In genomic region chr5:60229786-60230185, GRCh38 we compare ENCODE assay signal across 29 cellular contexts.
"Had no signal": no experiment of that assay in that cellular context is flagged by ENCODE, and none has a peak within 500 bp of the region (broad histone marks: within the 10 kb centered on the region; RNA-seq: fewer than 3 reads in every experiment).

No MANE protein-coding gene starts in this region.

- DNase-seq: activated CD4-positive, alpha-beta memory T cell treated with anti-CD3 and anti-CD28 coated beads for 36 hours; activated CD4-positive, alpha-beta T cell treated with anti-CD3 and anti-CD28 coated beads for 36 hours; activated CD4-positive, alpha-beta T cell treated with anti-CD3 and anti-CD28 coated beads, Interleukin-2, amount 10 ng/mL, durations not matched to agents 24 days and 14 days; activated CD4-positive, CD25-positive, alpha-beta regulatory T cell; activated CD4-positive, CD25-positive, alpha-beta regulatory T cell treated with anti-CD3 and anti-CD28 coated beads, Interleukin-2, amount 50 U/mL, for 72 hours; activated CD8-positive, alpha-beta memory T cell treated with anti-CD3 and anti-CD28 coated beads, Interleukin-2, amount 10 ng/mL, durations not matched to agents 7 days and 5 days; activated CD8-positive, alpha-beta memory T cell treated with anti-CD3 and anti-CD28 coated beads, Interleukin-2, amount 50 U/mL, for 4 hours; activated CD8-positive, alpha-beta T cell treated with anti-CD3 and anti-CD28 coated beads, Interleukin-2, amount 10 ng/mL, durations not matched to agents 7 days and 5 days; activated effector memory CD4-positive, alpha-beta T cell treated with anti-CD3 and anti-CD28 coated beads, Interleukin-2, amount 50 U/mL, for 16 hours; activated naive CD4-positive, alpha-beta T cell treated with anti-CD3 and anti-CD28 coated beads, Interleukin-2, amount 10 ng/mL, durations not matched to agents 7 days and 5 days; activated naive CD8-positive, alpha-beta T cell treated with anti-CD3 and anti-CD28 coated beads, Interleukin-2, amount 10 ng/mL, durations not matched to agents 7 days and 5 days; activated T-cell treated with anti-CD3 and anti-CD28 coated beads, Interleukin-2, amount 50 U/mL, for 1 hour; activated T-cell treated with anti-CD3 and anti-CD28 coated beads, Interleukin-2, amount 50 U/mL, for 48 hours; central memory CD4-positive, alpha-beta T cell; cerebellar nuclear complex; colonic mucosa; effector CD8-positive, alpha-beta T cell; foreskin fibroblast; gastrocnemius medialis; glutamatergic neuron; T-helper 2 cell had no signal

- H3K4me3 ChIP-seq: ascending aorta, breast epithelium, cardiac muscle cell, colonic mucosa, gastrocnemius medialis had no signal

- H3K27me3 Mint-ChIP-seq: activated CD4-positive, alpha-beta memory T cell treated with anti-CD3 and anti-CD28 coated beads for 36 hours; activated CD4-positive, alpha-beta T cell treated with anti-CD3 and anti-CD28 coated beads for 36 hours; activated CD4-positive, alpha-beta T cell treated with anti-CD3 and anti-CD28 coated beads, Interleukin-2, amount 10 ng/mL, durations not matched to agents 24 days and 14 days; activated CD8-positive, alpha-beta memory T cell treated with anti-CD3 and anti-CD28 coated beads, Interleukin-2, amount 10 ng/mL, durations not matched to agents 7 days and 5 days; activated naive CD4-positive, alpha-beta T cell treated with anti-CD3 and anti-CD28 coated beads, Interleukin-2, amount 10 ng/mL, durations not matched to agents 7 days and 5 days; activated naive CD8-positive, alpha-beta T cell treated with anti-CD3 and anti-CD28 coated beads, Interleukin-2, amount 10 ng/mL, durations not matched to agents 7 days and 5 days had no signal

- H3K27me3 ChIP-seq: ascending aorta, breast epithelium, cardiac muscle cell, colonic mucosa, gastrocnemius medialis had no signal

- H3K9me3 ChIP-seq: ascending aorta, breast epithelium, colonic mucosa, gastrocnemius medialis had no signal

- H3K36me3 Mint-ChIP-seq: activated CD4-positive, alpha-beta memory T cell treated with anti-CD3 and anti-CD28 coated beads for 36 hours; activated CD8-positive, alpha-beta memory T cell treated with anti-CD3 and anti-CD28 coated beads, Interleukin-2, amount 10 ng/mL, durations not matched to agents 7 days and 5 days; activated naive CD4-positive, alpha-beta T cell treated with anti-CD3 and anti-CD28 coated beads, Interleukin-2, amount 10 ng/mL, durations not matched to agents 7 days and 5 days; activated naive CD4-positive, alpha-beta T cell treated with anti-CD3 and anti-CD28 coated beads, Interleukin-2, amount 50 U/mL, for 72 hours; activated naive CD8-positive, alpha-beta T cell treated with anti-CD3 and anti-CD28 coated beads, Interleukin-2, amount 10 ng/mL, durations not matched to agents 7 days and 5 days; brain had no signal

- H3K27ac ChIP-seq: ascending aorta, breast epithelium, cardiac muscle cell, colonic mucosa, epithelial cell of prostate, gastrocnemius medialis had no signal

- H3K9me3 Mint-ChIP-seq: activated CD4-positive, alpha-beta memory T cell treated with anti-CD3 and anti-CD28 coated beads for 36 hours; activated CD4-positive, alpha-beta T cell treated with anti-CD3 and anti-CD28 coated beads, Interleukin-2, amount 10 ng/mL, durations not matched to agents 24 days and 14 days; activated naive CD4-positive, alpha-beta T cell treated with anti-CD3 and anti-CD28 coated beads, Interleukin-2, amount 10 ng/mL, durations not matched to agents 7 days and 5 days; activated naive CD8-positive, alpha-beta T cell treated with anti-CD3 and anti-CD28 coated beads, Interleukin-2, amount 10 ng/mL, durations not matched to agents 7 days and 5 days; activated T-helper 1 cell treated with anti-CD3 and anti-CD28 coated beads, Interleukin-12 subunit alpha, Interleukin-12 subunit beta, Interleukin-2, Interleukin-4 antibody, amounts not matched to agents 30 ng/mL and 10 ng/mL and 1 ng/mL, durations not matched to agents 14 hours and 24 hours and 36 hours; activated T-helper 2 cell treated with anti-CD3 and anti-CD28 coated beads, Interferon-gamma antibody, Interleukin-2, Interleukin-4, amounts not matched to agents 10 μg/mL and 5 μg/mL and 100 μg/mL, durations not matched to agents 14 hours and 24 hours and 36 hours; brain had no signal

- H3K4me1 Mint-ChIP-seq: activated CD4-positive, alpha-beta T cell treated with anti-CD3 and anti-CD28 coated beads for 36 hours; activated CD4-positive, alpha-beta T cell treated with anti-CD3 and anti-CD28 coated beads, Interleukin-2, amount 10 ng/mL, durations not matched to agents 24 days and 14 days; activated CD8-positive, alpha-beta memory T cell treated with anti-CD3 and anti-CD28 coated beads, Interleukin-2, amount 10 ng/mL, durations not matched to agents 7 days and 5 days; activated naive CD4-positive, alpha-beta T cell treated with anti-CD3 and anti-CD28 coated beads, Interleukin-2, amount 10 ng/mL, durations not matched to agents 7 days and 5 days; activated naive CD8-positive, alpha-beta T cell treated with anti-CD3 and anti-CD28 coated beads, Interleukin-2, amount 10 ng/mL, durations not matched to agents 7 days and 5 days had no signal

- H3K27ac Mint-ChIP-seq: activated CD4-positive, alpha-beta memory T cell treated with anti-CD3 and anti-CD28 coated beads for 36 hours; activated CD4-positive, alpha-beta T cell treated with anti-CD3 and anti-CD28 coated beads for 36 hours; activated CD4-positive, alpha-beta T cell treated with anti-CD3 and anti-CD28 coated beads, Interleukin-2, amount 10 ng/mL, durations not matched to agents 24 days and 14 days; activated CD8-positive, alpha-beta memory T cell treated with anti-CD3 and anti-CD28 coated beads, Interleukin-2, amount 10 ng/mL, durations not matched to agents 7 days and 5 days; activated CD8-positive, alpha-beta T cell treated with anti-CD3 and anti-CD28 coated beads, Interleukin-2, amount 10 ng/mL, durations not matched to agents 7 days and 5 days; activated naive CD4-positive, alpha-beta T cell treated with anti-CD3 and anti-CD28 coated beads, Interleukin-2, amount 10 ng/mL, durations not matched to agents 7 days and 5 days; activated naive CD4-positive, alpha-beta T cell treated with anti-CD3 and anti-CD28 coated beads, Interleukin-2, amount 50 U/mL, for 72 hours; activated naive CD8-positive, alpha-beta T cell treated with anti-CD3 and anti-CD28 coated beads, Interleukin-2, amount 10 ng/mL, durations not matched to agents 7 days and 5 days; activated T-helper 1 cell treated with anti-CD3 and anti-CD28 coated beads, Interleukin-12 subunit alpha, Interleukin-12 subunit beta, Interleukin-2, Interleukin-4 antibody, amounts not matched to agents 30 ng/mL and 10 ng/mL and 1 ng/mL, durations not matched to agents 14 hours and 24 hours and 36 hours; activated T-helper 2 cell treated with anti-CD3 and anti-CD28 coated beads, Interferon-gamma antibody, Interleukin-2, Interleukin-4, amounts not matched to agents 10 μg/mL and 5 μg/mL and 100 μg/mL, durations not matched to agents 14 hours and 24 hours and 36 hours; brain had no signal

- H3K36me3 ChIP-seq: ascending aorta, breast epithelium, cardiac muscle cell, colonic mucosa, gastrocnemius medialis had no signal

- H3K4me3 Mint-ChIP-seq: activated CD4-positive, alpha-beta memory T cell treated with anti-CD3 and anti-CD28 coated beads for 36 hours; activated CD4-positive, alpha-beta T cell treated with anti-CD3 and anti-CD28 coated beads for 36 hours; activated CD4-positive, alpha-beta T cell treated with anti-CD3 and anti-CD28 coated beads, Interleukin-2, amount 10 ng/mL, durations not matched to agents 24 days and 14 days; activated CD8-positive, alpha-beta memory T cell treated with anti-CD3 and anti-CD28 coated beads, Interleukin-2, amount 10 ng/mL, durations not matched to agents 7 days and 5 days; activated CD8-positive, alpha-beta T cell treated with anti-CD3 and anti-CD28 coated beads, Interleukin-2, amount 10 ng/mL, durations not matched to agents 7 days and 5 days; activated naive CD4-positive, alpha-beta T cell treated with anti-CD3 and anti-CD28 coated beads, Interleukin-2, amount 10 ng/mL, durations not matched to agents 7 days and 5 days; activated naive CD8-positive, alpha-beta T cell treated with anti-CD3 and anti-CD28 coated beads, Interleukin-2, amount 10 ng/mL, durations not matched to agents 7 days and 5 days; activated T-helper 1 cell treated with anti-CD3 and anti-CD28 coated beads, Interleukin-12 subunit alpha, Interleukin-12 subunit beta, Interleukin-2, Interleukin-4 antibody, amounts not matched to agents 30 ng/mL and 10 ng/mL and 1 ng/mL, durations not matched to agents 14 hours and 24 hours and 36 hours; brain had no signal

- ATAC-seq: activated CD4-positive, alpha-beta T cell treated with anti-CD3 and anti-CD28 coated beads for 36 hours; activated CD8-positive, alpha-beta memory T cell treated with anti-CD3 and anti-CD28 coated beads, Interleukin-2, amount 10 ng/mL, durations not matched to agents 7 days and 5 days; activated CD8-positive, alpha-beta T cell treated with anti-CD3 and anti-CD28 coated beads, Interleukin-2, amount 10 ng/mL, durations not matched to agents 7 days and 5 days; activated naive CD4-positive, alpha-beta T cell treated with anti-CD3 and anti-CD28 coated beads, Interleukin-2, amount 50 U/mL, for 72 hours; gastrocnemius medialis had no signal

- H3K4me1 ChIP-seq: ascending aorta, breast epithelium, colonic mucosa, gastrocnemius medialis had no signal
